24 cellular contexts compared by ENCODE assay signal in genomic region chr5:69219939-69220338, GRCh38.
"Had no signal": no experiment of that assay in that cellular context is flagged by ENCODE, and none has a peak within 500 bp of the region (broad histone marks: within the 10 kb centered on the region; RNA-seq: fewer than 3 reads in every experiment).

No MANE protein-coding gene starts in this region.

- H3K36me3 ChIP-seq: uterus had no signal

- ATAC-seq: esophagus mucosa; heart right ventricle; left ventricle myocardium superior; stimulated activated naive CD8-positive, alpha-beta T cell treated with anti-CD3 and anti-CD28 coated beads, Interleukin-15, Interleukin-2, amounts not matched to agents 100 U/mL and 50 U/mL, for 24 hours had no signal

- H3K9me3 Mint-ChIP-seq: immature natural killer cell, naive B cell, nephron, type B pancreatic cell had no signal

- DNase-seq: cortex of kidney; dorsolateral prefrontal cortex; effector CD8-positive, alpha-beta T cell; heart right ventricle; immature natural killer cell; left ventricle myocardium superior; mesenchymal stem cell; midbrain; naive B cell; small intestine; stimulated activated CD4-positive, alpha-beta T cell treated with anti-CD3 and anti-CD28 coated beads, Interleukin-2, amount 100 ng/mL, for 48 hours; stimulated activated naive CD8-positive, alpha-beta T cell treated with anti-CD3 and anti-CD28 coated beads, Interleukin-15, Interleukin-2, amounts not matched to agents 100 U/mL and 50 U/mL, for 24 hours; thyroid gland; uterus had no signal

- H3K27me3 ChIP-seq: dorsolateral prefrontal cortex, heart right ventricle, right atrium auricular region, suprapubic skin, thyroid gland, uterus had no signal

- H3K27ac ChIP-seq: dorsolateral prefrontal cortex, parathyroid adenoma, suprapubic skin, thyroid gland, uterus had no signal

- H3K27ac Mint-ChIP-seq: immature natural killer cell, type B pancreatic cell had no signal

- H3K36me3 Mint-ChIP-seq: naive B cell had no signal

- FAIRE-seq: endometrium, frontal cortex, keratinocyte, small intestine had no signal

- H3K4me3 ChIP-seq: lung, suprapubic skin, thyroid gland, uterus had no signal

- H2AFZ ChIP-seq: parathyroid adenoma had no signal

- H3K27me3 Mint-ChIP-seq: naive B cell, type B pancreatic cell had no signal

- H3K9me3 ChIP-seq: heart right ventricle, right atrium auricular region, suprapubic skin, thyroid gland, uterus had no signal

- H3K9ac ChIP-seq: parathyroid adenoma had no signal
